ENCODE assay signal across 25 cellular contexts in the genomic region with DNA sequence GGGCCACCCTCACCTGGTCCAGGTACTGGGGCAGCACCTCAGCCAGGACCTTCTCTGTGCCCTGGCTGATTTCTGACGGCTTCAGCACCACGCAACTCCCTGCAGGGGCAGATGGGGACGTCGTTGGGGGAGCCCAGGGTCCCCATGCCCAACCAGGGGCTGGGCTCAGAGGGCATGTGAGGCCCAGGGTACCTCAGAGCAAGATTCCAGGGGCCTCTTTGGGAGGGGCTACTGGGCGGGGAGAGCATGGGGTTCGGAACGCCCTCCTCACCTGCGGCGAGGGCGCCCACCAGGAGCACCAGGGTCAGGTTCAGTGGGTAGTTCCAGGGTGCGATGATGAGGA. TPM values are rescaled to one million over a fixed set of nuclear protein-coding genes. Genes with fewer than 3 reads are reported as not detected.
"Had no signal": no experiment of that assay in that cellular context is flagged by ENCODE, and none has a peak within 500 bp of the region (broad histone marks: within the 10 kb centered on the region; RNA-seq: fewer than 3 reads in every experiment).

No MANE protein-coding gene starts in this region.

- H3K4me3 ChIP-seq: heart left ventricle, right atrium auricular region, sigmoid colon, skin epidermis, suprapubic skin, thyroid gland, upper lobe of right lung, vagina had no signal

- H3K36me3 Mint-ChIP-seq: naive thymus-derived CD4-positive, alpha-beta T cell had no signal

- H3K9me3 ChIP-seq: heart left ventricle, neutrophil, right atrium auricular region, sigmoid colon, suprapubic skin, thyroid gland, upper lobe of right lung, vagina had no signal

- ATAC-seq: naive thymus-derived CD4-positive, alpha-beta T cell had no signal

- H3K4me1 Mint-ChIP-seq: naive thymus-derived CD4-positive, alpha-beta T cell had no signal

- H3K27ac Mint-ChIP-seq: naive thymus-derived CD4-positive, alpha-beta T cell; nephron progenitor cell had no signal

- H3K27ac ChIP-seq: heart left ventricle, neutrophil, right atrium auricular region, sigmoid colon, skin epidermis, suprapubic skin, thyroid gland, upper lobe of right lung, vagina had no signal

- H3K4me3 Mint-ChIP-seq: naive thymus-derived CD4-positive, alpha-beta T cell; nephron progenitor cell had no signal

- H3K4me1 ChIP-seq: heart left ventricle, right atrium auricular region, sigmoid colon, upper lobe of right lung, vagina had no signal

- H3K36me3 ChIP-seq: heart left ventricle, neutrophil, right atrium auricular region, sigmoid colon, thyroid gland, upper lobe of right lung, vagina had no signal

- H3K27me3 ChIP-seq: heart left ventricle, neutrophil, right atrium auricular region, sigmoid colon, suprapubic skin, thyroid gland, upper lobe of right lung, vagina had no signal

- DNase-seq: effector memory CD4-positive, alpha-beta T cell; heart left ventricle; hippocampal formation; left colon; left ventricle myocardium superior; mesendoderm; naive thymus-derived CD4-positive, alpha-beta T cell; nephron progenitor cell; sigmoid colon; stimulated activated naive CD4-positive, alpha-beta T cell; thyroid gland had no signal

- H3K9me3 Mint-ChIP-seq: naive thymus-derived CD4-positive, alpha-beta T cell; nephron progenitor cell had no signal

RNA-seq across cellular contexts. Expression of gene ALDH3B2, which starts 8.1 kb away (rescaled TPM):
- total RNA-seq: fibroblast of lung; frontal cortex; glomerular endothelial cell; heart left ventricle; left ventricle myocardium superior; lung microvascular endothelial cell; mononuclear cell; naive thymus-derived CD4-positive, alpha-beta T cell; osteocyte; right atrium auricular region; sigmoid colon had no signal

RNA-seq across cellular contexts. Expression of gene ACY3, which starts 15.7 kb away (rescaled TPM):
- total RNA-seq: fibroblast of lung, frontal cortex, glomerular endothelial cell, heart left ventricle, left ventricle myocardium superior, lung microvascular endothelial cell, osteocyte, right atrium auricular region, sigmoid colon, suprapubic skin, thyroid gland, vagina had no signal

RNA-seq across cellular contexts. Expression of gene TBX10, which starts 26.7 kb away (rescaled TPM):
- total RNA-seq: esophagus mucosa; fibroblast of lung; frontal cortex; glomerular endothelial cell; kidney epithelial cell; lung microvascular endothelial cell; mononuclear cell; naive thymus-derived CD4-positive, alpha-beta T cell; osteocyte; right atrium auricular region; sigmoid colon; suprapubic skin; thyroid gland; upper lobe of right lung; vagina had no signal
